In genomic region chr16:10809706-10810105, GRCh38 we compare ENCODE assay signal across 22 cellular contexts. TPM values are rescaled to one million over a fixed set of nuclear protein-coding genes. Genes with fewer than 3 reads are reported as not detected.
DNase-seq lines count a peak whose midpoint lies in the region; FAIRE-seq and TF ChIP-seq lines count a peak whose summit lies in the region.
"Had no signal": no experiment of that assay in that cellular context is flagged by ENCODE, and none has a peak within 500 bp of the region (broad histone marks: within the 10 kb centered on the region; RNA-seq: fewer than 3 reads in every experiment).

No MANE protein-coding gene starts in this region.

- H3K4me2 ChIP-seq in OCI-LY3 (ENCODE audit: low read length): no peak overlapping the region

- H3K4me1 Mint-ChIP-seq in endothelial cell (ENCODE audit: unreplicated experiment) (peaks cover 9% of the 10 kb centered on the region), Calu3 (ENCODE audit: low read depth, unreplicated experiment) (no peaks in the 10 kb centered on the region)

- H3K4me1 ChIP-seq in OCI-LY3 (ENCODE audit: low read length): peaks cover 98% of the 10 kb centered on the region
- H3K4me1 ChIP-seq: Caco-2, HAP-1 had no signal

- H3K27me3 Mint-ChIP-seq in endothelial cell (ENCODE audit: unreplicated experiment) (no peaks in the 10 kb centered on the region), Calu3 (ENCODE audit: unreplicated experiment) (no peaks in the 10 kb centered on the region)

- H3K4me3 ChIP-seq in OCI-LY3 (ENCODE audit: low read length): no peak overlapping the region
- H3K4me3 ChIP-seq: BLaER1, GM12878, HAP-1 had no signal

- FAIRE-seq in GM12892 (lab: Jason Lieb, UNC): peak; percentile 50
- FAIRE-seq: D721Med, GM12878, H54 had no signal

- no peaks in the 10 kb centered on the region for H3K9me3 Mint-ChIP-seq in endothelial cell (ENCODE audit: unreplicated experiment)
- no peaks in the 10 kb centered on the region for H3K9me3 Mint-ChIP-seq in Calu3 (ENCODE audit: low read depth, unreplicated experiment)
- H3K9me3 Mint-ChIP-seq: CD4-positive, CD25-positive, alpha-beta regulatory T cell; CD8-positive, alpha-beta T cell had no signal

- CTCF ChIA-PET in Calu3 (lab: Charles Lee): interaction anchor here (0.7 kb wide), 1 partner anchor 22 kb away, joined by 4 read pairs; no protein-coding TSS in a partner anchor

- no peak overlapping the region for H3K9ac ChIP-seq in OCI-LY3 (ENCODE audit: low read length)
- H3K9ac ChIP-seq: BLaER1 had no signal

- H3K4me3 Mint-ChIP-seq in endothelial cell (ENCODE audit: unreplicated experiment) (no peak overlapping the region), Calu3 (ENCODE audit: low read depth, unreplicated experiment) (no peak overlapping the region)
- H3K4me3 Mint-ChIP-seq: CD4-positive, CD25-positive, alpha-beta regulatory T cell; CD8-positive, alpha-beta T cell had no signal

- no peak for TF ChIP-seq CTCF in OCI-LY3 (IDR thresholded peaks at IDR 0.05; ENCODE audit: low read depth, low read length)
- TF ChIP-seq CTCF in endothelial cell (IDR thresholded peaks at IDR 0.05; ENCODE audit: unreplicated experiment): no peak
- TF ChIP-seq CTCF in Calu3 (IDR thresholded peaks at IDR 0.05; ENCODE audit: unreplicated experiment): no peak

- peak overlapping the region; percentile 87 for H3K27ac ChIP-seq in OCI-LY3 (ENCODE audit: low read length)
- H3K27ac ChIP-seq: BLaER1, C4-2B had no signal

- no peak for TF ChIP-seq POLR2A in GM12892 (IDR thresholded peaks at IDR 0.05; ENCODE audit: low read depth, low read length)

- H4K20me1 ChIP-seq in OCI-LY3 (ENCODE audit: insufficient read depth, low read length): no peaks in the 10 kb centered on the region
- H4K20me1 ChIP-seq: BLaER1 had no signal

- intact Hi-C loops in Calu3 (cut with micrococcal nuclease; ENCODE audit: unreplicated experiment): no loop called here

- no peaks in the 10 kb centered on the region for H3K27me3 ChIP-seq in OCI-LY3 (ENCODE audit: low read depth, low read length)
- H3K27me3 ChIP-seq: BLaER1 had no signal

- H3K9me3 ChIP-seq in OCI-LY3 (ENCODE audit: insufficient read depth, low read length): 0 out of 2 replicates have a peak, but pooled peaks cover 3% of the 10 kb centered on the region
- H3K9me3 ChIP-seq: Caco-2, HAP-1 had no signal

- H3K36me3 ChIP-seq in OCI-LY3 (replicated peaks; ENCODE audit: low read depth, low read length): peaks cover 3% of the 10 kb centered on the region
- H3K36me3 ChIP-seq: BLaER1, HAP-1 had no signal

- no peaks in the 10 kb centered on the region for H3K79me2 ChIP-seq in OCI-LY3 (ENCODE audit: low read length)

- H3K36me3 Mint-ChIP-seq in endothelial cell (ENCODE audit: low read depth, unreplicated experiment): peaks cover 4% of the 10 kb centered on the region
- H3K36me3 Mint-ChIP-seq in Calu3 (ENCODE audit: insufficient read depth, unreplicated experiment): no peaks in the 10 kb centered on the region
- H3K36me3 Mint-ChIP-seq: CD4-positive, CD25-positive, alpha-beta regulatory T cell; CD8-positive, alpha-beta T cell had no signal

- DNase-seq in GM12892 (ENCODE audit: insufficient read length) (no peak), endothelial cell (ENCODE audit: low spot score) (no peak), Calu3 (no peak), LoVo (ENCODE audit: low spot score) (no peak), NOMO-1 treated with dmso at 0.1 percent for 144 hours (lab: John Stamatoyannopoulos, UW; ENCODE audit: unreplicated experiment) (no peak)
- DNase-seq: Caco-2; CD4-positive, CD25-positive, alpha-beta regulatory T cell; CD8-positive, alpha-beta T cell; DMS 273 treated with DMSO at 0.1 percent for 48 hours; DMS79; EL; GDM1; GOT3 had no signal

- peak overlapping the region; percentile 30 for H3K27ac Mint-ChIP-seq in endothelial cell (ENCODE audit: unreplicated experiment)
- H3K27ac Mint-ChIP-seq in Calu3 (ENCODE audit: unreplicated experiment): no peak overlapping the region
- H3K27ac Mint-ChIP-seq: CD4-positive, CD25-positive, alpha-beta regulatory T cell; CD8-positive, alpha-beta T cell had no signal

- H2AFZ ChIP-seq in OCI-LY3 (ENCODE audit: low read depth, low read length): no peak overlapping the region

- no TSS peak for BruUV-seq in Calu3 (replicated peaks; lab: Mats Ljungman, UMichigan)

RNA-seq across cellular contexts. Expression of gene TVP23A, which starts 8.9 kb away (rescaled TPM):
- 20.1 TPM for polyA plus RNA-seq in GM12892 (2012; ENCODE audit: missing spikeins)
- total RNA-seq in endothelial cell (ENCODE audit: unreplicated experiment) (7.8 TPM), Calu3 (2022) (0.21 TPM in 1 of 2 replicates, not detected in the other)
- total RNA-seq: A172; A673; Caco-2; CD8-positive, alpha-beta T cell had no signal
- polyA plus RNA-seq: CD4-positive, CD25-positive, alpha-beta regulatory T cell had no signal
